In the genomic region with DNA sequence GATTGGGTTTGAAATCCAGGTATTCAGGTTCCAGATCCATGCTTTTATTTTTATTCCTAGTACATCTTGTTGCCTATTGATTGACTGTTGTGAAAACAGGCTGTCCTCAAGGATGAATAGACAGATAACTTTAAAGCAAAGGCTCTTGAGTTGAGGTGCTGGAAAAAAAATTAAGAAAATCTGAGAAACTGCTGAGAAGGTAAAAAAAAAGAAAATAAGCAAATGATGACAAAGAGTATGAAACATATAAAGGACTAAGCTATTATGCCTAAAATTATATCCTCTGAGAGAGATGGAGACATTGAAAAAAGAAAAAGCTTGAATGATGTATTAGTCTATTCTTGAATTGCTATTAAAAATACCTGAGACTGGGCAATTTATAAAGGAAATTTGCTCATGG, we compare ENCODE assay signal across 32 cellular contexts.
"Had no signal": no experiment of that assay in that cellular context is flagged by ENCODE, and none has a peak within 500 bp of the region (broad histone marks: within the 10 kb centered on the region; RNA-seq: fewer than 3 reads in every experiment).

No MANE protein-coding gene starts in this region.

- ATAC-seq: activated naive CD4-positive, alpha-beta T cell treated with anti-CD3 and anti-CD28 coated beads, Interleukin-2, amount 50 U/mL, for 72 hours; activated naive CD8-positive, alpha-beta T cell treated with anti-CD3 and anti-CD28 coated beads, Interleukin-2, amount 50 U/mL, for 24 hours; activated T-cell treated with anti-CD3 and anti-CD28 coated beads, Interleukin-2, amount 50 U/mL, for 4 hours; activated T-cell treated with anti-CD3 and anti-CD28 coated beads, Interleukin-2, amount 50 U/mL, for 72 hours; activated T-helper 17 cell treated with anti-CD3 and anti-CD28 coated beads, Interleukin-2, amount 50 U/mL, for 72 hours; body of pancreas had no signal

- FAIRE-seq: astrocyte had no signal

- H3K36me3 ChIP-seq: adrenal gland, ascending aorta, brain microvascular endothelial cell, breast epithelium, cardiac muscle cell had no signal

- H3K9me3 ChIP-seq: adrenal gland, body of pancreas, breast epithelium had no signal

- H3K4me1 ChIP-seq: adrenal gland, ascending aorta, body of pancreas, breast epithelium had no signal

- H3K4me3 ChIP-seq: adrenal gland, ascending aorta, body of pancreas, breast epithelium, cardiac muscle cell had no signal

- H3K27me3 ChIP-seq: adrenal gland, ascending aorta, body of pancreas, brain microvascular endothelial cell, breast epithelium, cardiac muscle cell had no signal

- H3K27ac ChIP-seq: adrenal gland, ascending aorta, body of pancreas, brain microvascular endothelial cell, breast epithelium, cardiac muscle cell had no signal

- DNase-seq: activated effector memory CD4-positive, alpha-beta T cell treated with anti-CD3 and anti-CD28 coated beads, Interleukin-2, amount 50 U/mL, for 16 hours; activated effector memory CD4-positive, alpha-beta T cell treated with Interleukin-2 at 50 U/mL for 16 hours; activated gamma-delta T cell; activated gamma-delta T cell treated with Interleukin-2 at 50 U/mL for 16 hours; activated naive CD4-positive, alpha-beta T cell; activated naive CD4-positive, alpha-beta T cell treated with anti-CD3 and anti-CD28 coated beads for 36 hours; activated naive CD4-positive, alpha-beta T cell treated with anti-CD3 and anti-CD28 coated beads, Interleukin-2, amount 10 ng/mL, durations not matched to agents 7 days and 5 days; activated naive CD4-positive, alpha-beta T cell treated with anti-CD3 and anti-CD28 coated beads, Interleukin-2, amount 50 U/mL, for 16 hours; activated naive CD4-positive, alpha-beta T cell treated with Interleukin-2 at 50 U/mL for 16 hours; activated naive CD8-positive, alpha-beta T cell treated with anti-CD3 and anti-CD28 coated beads for 36 hours; activated naive CD8-positive, alpha-beta T cell treated with anti-CD3 and anti-CD28 coated beads, Interleukin-2, amount 10 ng/mL, durations not matched to agents 7 days and 5 days; activated naive CD8-positive, alpha-beta T cell treated with anti-CD3 and anti-CD28 coated beads, Interleukin-2, amount 50 U/mL, for 24 hours; activated T-cell treated with anti-CD3 and anti-CD28 coated beads, Interleukin-2, amount 50 U/mL, for 24 hours; activated T-cell treated with anti-CD3 and anti-CD28 coated beads, Interleukin-2, amount 50 U/mL, for 4 hours; activated T-cell treated with anti-CD3 and anti-CD28 coated beads, Interleukin-2, amount 50 U/mL, for 48 hours; activated T-cell treated with anti-CD3 and anti-CD28 coated beads, Interleukin-2, amount 50 U/mL, for 72 hours; adrenal gland; amniotic stem cell; amygdala; anterior cingulate cortex; aorta; body of pancreas; brain microvascular endothelial cell; caudate nucleus; central memory CD4-positive, alpha-beta T cell; cerebellar nuclear complex had no signal
